ENCODE assay signal across 22 cellular contexts in the genomic region with DNA sequence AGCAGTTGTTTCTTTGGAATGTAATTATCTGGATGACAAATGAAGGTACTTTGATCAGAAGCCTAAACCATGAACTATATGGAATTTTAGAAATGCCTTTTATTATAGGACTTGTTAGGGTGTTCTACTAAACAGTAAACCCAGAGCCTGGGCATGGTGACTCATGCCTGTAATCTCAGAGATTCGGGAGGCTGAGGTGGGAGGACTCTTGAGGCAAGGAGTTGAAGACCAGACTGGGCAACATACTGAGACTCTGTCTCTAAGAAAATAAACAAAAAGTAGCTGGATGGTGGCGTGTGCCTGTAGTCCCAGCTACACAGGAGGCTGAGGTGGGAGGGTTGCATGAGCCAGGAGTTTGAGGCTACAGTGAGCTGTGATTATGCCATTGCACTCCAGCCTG. TPM values are rescaled to one million over a fixed set of nuclear protein-coding genes. Genes with fewer than 3 reads are reported as not detected.
DNase-seq lines count a peak whose midpoint lies in the region; ATAC-seq, FAIRE-seq and TF ChIP-seq lines count a peak whose summit lies in the region.
"Had no signal": no experiment of that assay in that cellular context is flagged by ENCODE, and none has a peak within 500 bp of the region (broad histone marks: within the 10 kb centered on the region; RNA-seq: fewer than 3 reads in every experiment).

No MANE protein-coding gene starts in this region.

- no peaks in the 10 kb centered on the region; a peak in 1 of 3 replicates for H3K36me3 ChIP-seq in HEK293 (ENCODE audit: control insufficient read depth in 2 of 2, insufficient read depth in 1 of 2, low read length in 2 of 2)
- no peaks in the 10 kb centered on the region for H3K36me3 ChIP-seq in small intestine (ENCODE audit: control insufficient read depth in 2 of 2, insufficient read depth in 2 of 2, low read length in 2 of 2)
- H3K36me3 ChIP-seq: transverse colon had no signal

- no peaks in the 10 kb centered on the region for H3K27me3 ChIP-seq in small intestine (ENCODE audit: control insufficient read depth in 2 of 2, insufficient read depth in 2 of 2, low read length in 2 of 2)
- H3K27me3 ChIP-seq: BLaER1 treated with 17β-estradiol and CSF1 and Interleukin-3, amounts not matched to agents 10 nM and 100 nM; transverse colon had no signal

- no peaks in the 10 kb centered on the region for H3K9me3 ChIP-seq in HEK293 (ENCODE audit: control insufficient read depth, insufficient read depth, low read depth, low read length)
- H3K9me3 ChIP-seq in small intestine (ENCODE audit: control insufficient read depth, low read depth): no peaks in the 10 kb centered on the region
- H3K9me3 ChIP-seq: transverse colon had no signal

- H3K4me1 ChIP-seq in HEK293 (ENCODE audit: control insufficient read depth, insufficient read depth, low read length) (peaks cover 42% of the 10 kb centered on the region), small intestine (ENCODE audit: control insufficient read depth in 2 of 2, insufficient read depth in 1 of 2, low read depth in 1 of 2, low read length in 1 of 2) (peaks cover 2 to 9% of the 10 kb centered on the region in 2 donors)

- ATAC-seq in HG03280 (IDR thresholded peaks at IDR 0.05; ENCODE audit: unreplicated experiment) (no peak), HG03045 (IDR thresholded peaks at IDR 0.05; ENCODE audit: unreplicated experiment) (no peak)
- ATAC-seq: activated CD4-positive, alpha-beta T cell treated with anti-CD3 and anti-CD28 coated beads for 36 hours had no signal

- TF ChIP-seq CTCF in HEK293 (tag by site-specific recombination; IDR thresholded peaks at IDR 0.05): no peak
- TF ChIP-seq CTCF in epithelial cell of esophagus (IDR thresholded peaks at IDR 0.05; ENCODE audit: insufficient read depth, low read depth, low read length, missing control alignments): no peak

- FAIRE-seq in small intestine (lab: Jason Lieb, UNC): no peak

- DNase-seq in RPMI7951 (ENCODE audit: low read depth): peak; percentile 28
- peak; percentile 11 for DNase-seq in epithelial cell of esophagus (ENCODE audit: low read depth)
- peak; percentile 42 for DNase-seq in small intestine
- DNase-seq in CD1c-positive myeloid dendritic cell (ENCODE audit: extremely low spot score): no peak
- DNase-seq in 8988T: no peak
- DNase-seq: activated CD4-positive, alpha-beta T cell treated with anti-CD3 and anti-CD28 coated beads for 36 hours; activated CD8-positive, alpha-beta memory T cell treated with anti-CD3 and anti-CD28 coated beads, Interleukin-2, amount 50 U/mL, for 4 hours; activated naive CD4-positive, alpha-beta T cell; dermis blood vessel endothelial cell; DMS153; NCI-H187 treated with DMSO at 0.1 percent for 48 hours; NCI-H446 treated with DMSO at 0.1 percent for 48 hours; nephron progenitor cell; SIG-M5; stimulated activated naive CD4-positive, alpha-beta T cell; T1000; transverse colon had no signal

- H3K4me3 ChIP-seq in HEK293 (ENCODE audit: low read depth, low read length) (no peak overlapping the region), epithelial cell of esophagus (ENCODE audit: low read length) (no peak overlapping the region), small intestine (ENCODE audit: low read depth in 1 of 2, low read length in 2 of 2) (no peak overlapping the region)
- H3K4me3 ChIP-seq: BLaER1 treated with 17β-estradiol and CSF1 and Interleukin-3, amounts not matched to agents 10 nM and 100 nM; transverse colon had no signal

- CTCF ChIA-PET in HEK293 (lab: Yijun Ruan, JAX): interaction anchor here (0.6 kb wide), 1 partner anchor 98 kb away, joined by 3 read pairs; no protein-coding TSS in a partner anchor

- 46 to 69% (median 62%) methylated on average over 2 of the region's 2 CpGs for WGBS in small intestine, 3 donors

- POLR2A ChIA-PET in HEK293 (lab: Yijun Ruan, JAX): no interaction called here

- no peak overlapping the region for H3K27ac ChIP-seq in HEK293 (ENCODE audit: extremely low read depth, low read depth, low read length)
- H3K27ac ChIP-seq in small intestine (ENCODE audit: low read depth in 1 of 2, low read length in 1 of 2): no peak overlapping the region
- H3K27ac ChIP-seq: BLaER1 treated with 17β-estradiol and CSF1 and Interleukin-3, amounts not matched to agents 10 nM and 100 nM; epithelial cell of prostate; transverse colon had no signal

TF ChIP-seq in HEK293, 187 proteins besides CTCF, POLR2A, EP300 and RAD21:
- no peak for TF ChIP-seq ZNF76 (tag by site-specific recombination; IDR thresholded peaks at IDR 0.05; ENCODE audit: borderline replicate concordance, low read depth)
- no peak for TF ChIP-seq KLF8 (tag by site-specific recombination; IDR thresholded peaks at IDR 0.05)
- TF ChIP-seq YY2 (tag by site-specific recombination; IDR thresholded peaks at IDR 0.05): no peak
- TF ChIP-seq ELK4 (IDR thresholded peaks at IDR 0.05; ENCODE audit: borderline replicate concordance, low read depth, low read length): no peak
- peak; percentile 92 for TF ChIP-seq WT1 (tag by site-specific recombination; IDR thresholded peaks at IDR 0.05)
- TF ChIP-seq, protein P1, sequence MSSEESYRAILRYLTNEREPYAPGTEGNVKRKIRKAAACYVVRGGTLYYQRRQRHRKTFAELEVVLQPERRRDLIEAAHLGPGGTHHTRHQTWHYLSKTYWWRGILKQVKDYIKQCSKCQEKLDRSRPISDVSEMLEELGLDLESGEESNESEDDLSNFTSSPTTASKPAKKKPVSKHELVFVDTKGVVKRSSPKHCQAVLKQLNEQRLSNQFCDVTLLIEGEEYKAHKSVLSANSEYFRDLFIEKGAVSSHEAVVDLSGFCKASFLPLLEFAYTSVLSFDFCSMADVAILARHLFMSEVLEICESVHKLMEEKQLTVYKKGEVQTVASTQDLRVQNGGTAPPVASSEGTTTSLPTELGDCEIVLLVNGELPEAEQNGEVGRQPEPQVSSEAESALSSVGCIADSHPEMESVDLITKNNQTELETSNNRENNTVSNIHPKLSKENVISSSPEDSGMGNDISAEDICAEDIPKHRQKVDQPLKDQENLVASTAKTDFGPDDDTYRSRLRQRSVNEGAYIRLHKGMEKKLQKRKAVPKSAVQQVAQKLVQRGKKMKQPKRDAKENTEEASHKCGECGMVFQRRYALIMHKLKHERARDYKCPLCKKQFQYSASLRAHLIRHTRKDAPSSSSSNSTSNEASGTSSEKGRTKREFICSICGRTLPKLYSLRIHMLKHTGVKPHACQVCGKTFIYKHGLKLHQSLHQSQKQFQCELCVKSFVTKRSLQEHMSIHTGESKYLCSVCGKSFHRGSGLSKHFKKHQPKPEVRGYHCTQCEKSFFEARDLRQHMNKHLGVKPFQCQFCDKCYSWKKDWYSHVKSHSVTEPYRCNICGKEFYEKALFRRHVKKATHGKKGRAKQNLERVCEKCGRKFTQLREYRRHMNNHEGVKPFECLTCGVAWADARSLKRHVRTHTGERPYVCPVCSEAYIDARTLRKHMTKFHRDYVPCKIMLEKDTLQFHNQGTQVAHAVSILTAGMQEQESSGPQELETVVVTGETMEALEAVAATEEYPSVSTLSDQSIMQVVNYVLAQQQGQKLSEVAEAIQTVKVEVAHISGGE (tag by site-specific recombination; conservative IDR thresholded peaks at IDR 0.05; ENCODE audit: low read depth): no peak
- TF ChIP-seq ZNF2 (tag by site-specific recombination; IDR thresholded peaks at IDR 0.05): 0 out of 2 replicates have a peak, but pooled peaks have one; percentile 28
- no peak for TF ChIP-seq ZNF645 (tag by site-specific recombination; IDR thresholded peaks at IDR 0.05)
- no peak for TF ChIP-seq ZNF350 (tag by site-specific recombination; IDR thresholded peaks at IDR 0.05)
- TF ChIP-seq ZNF704 (tag by site-specific recombination; IDR thresholded peaks at IDR 0.05): no peak
- TF ChIP-seq ZEB2 (tag by site-specific recombination; IDR thresholded peaks at IDR 0.05): no peak

RNA-seq across cellular contexts. Expression of gene PALS1, which starts 23.9 kb away (rescaled TPM):
- total RNA-seq in RPMI7951 (2014; rRNA removed; shearing (Covaris generic)): 19.5 and 23.6 TPM in 2 replicates
- 10 to 100 TPM; 11.1 to 35.9 (median 34.0) TPM for polyA plus RNA-seq in small intestine

Comparison
In these comparisons a context has a peak if more than half of its experiments do, and no peak if none do; other contexts are left out.
1. DNase-seq: peak in RPMI7951 (single experiment), epithelial cell of esophagus (single experiment) and small intestine (single experiment); none in CD1c-positive myeloid dendritic cell (single experiment) and 8988T (single experiment).